12 cellular contexts compared by ENCODE assay signal in the genomic region with DNA sequence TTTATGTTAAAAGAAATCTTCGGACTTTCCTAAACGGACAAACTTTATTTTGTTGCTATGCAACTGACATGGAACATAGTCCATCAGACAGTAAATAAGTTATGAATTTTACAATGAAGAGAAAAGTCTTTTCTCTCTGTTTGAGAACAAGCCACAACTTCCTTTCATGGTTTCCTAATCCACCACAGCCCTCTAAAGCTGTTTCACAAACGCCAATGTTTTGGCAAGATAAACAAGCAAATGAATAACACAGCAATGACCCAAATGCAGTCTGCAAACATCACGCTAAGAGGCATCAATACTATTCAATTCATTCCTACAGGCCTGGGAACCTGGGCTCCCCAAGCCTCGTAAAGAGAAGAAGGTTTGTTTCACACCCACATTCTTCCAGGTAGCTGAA.
DNase-seq lines count a peak whose midpoint lies in the region; ATAC-seq, FAIRE-seq and TF ChIP-seq lines count a peak whose summit lies in the region.
"Had no signal": no experiment of that assay in that cellular context is flagged by ENCODE, and none has a peak within 500 bp of the region (broad histone marks: within the 10 kb centered on the region; RNA-seq: fewer than 3 reads in every experiment).

No MANE protein-coding gene starts in this region.

- no peaks in the 10 kb centered on the region for H3K36me3 ChIP-seq in bronchial epithelial cell (ENCODE audit: control insufficient read depth, insufficient read depth, low read length)
- H3K36me3 ChIP-seq: left ventricle myocardium inferior had no signal

- FAIRE-seq in bronchial epithelial cell (lab: Jason Lieb, UNC), result no peak

- TF ChIP-seq CTCF in bronchial epithelial cell (IDR thresholded peaks at IDR 0.05; ENCODE audit: insufficient read depth, low read length, severe bottlenecking), result no peak

- no peaks in the 10 kb centered on the region for H3K27me3 ChIP-seq in bronchial epithelial cell (ENCODE audit: control insufficient read depth, insufficient read depth, low read length)

- DNase-seq in AG08395 (ENCODE audit: low spot score) (peak; percentile 26), bronchial epithelial cell (ENCODE audit: low read depth) (peak; percentile 4), OCI-M2 (lab: John Stamatoyannopoulos, UW; ENCODE audit: unreplicated experiment) (no peak), T-helper 9 cell (no peak)
- DNase-seq: activated CD4-positive, alpha-beta T cell treated with anti-CD3 and anti-CD28 coated beads for 48 hours; left ventricle myocardium inferior; NCI-H1436 treated with DMSO at 0.1 percent for 48 hours had no signal

- peak; percentile 79 for ATAC-seq in GM19452 (IDR thresholded peaks at IDR 0.05; ENCODE audit: unreplicated experiment)
- ATAC-seq in HG03460 (IDR thresholded peaks at IDR 0.05; ENCODE audit: unreplicated experiment), result peak; percentile 74
- no peak for ATAC-seq in HG03095 (IDR thresholded peaks at IDR 0.05; ENCODE audit: unreplicated experiment)
- ATAC-seq in HG03280 (IDR thresholded peaks at IDR 0.05; ENCODE audit: unreplicated experiment), result no peak
- ATAC-seq: esophagus mucosa had no signal

- H3K4me3 ChIP-seq in bronchial epithelial cell (ENCODE audit: low read depth, low read length), result no peak overlapping the region
- H3K4me3 ChIP-seq: left ventricle myocardium inferior had no signal

Comparison
In these comparisons a context has a peak if more than half of its experiments do, and no peak if none do; other contexts are left out.
1. DNase-seq: peak in AG08395 (single experiment) and bronchial epithelial cell (single experiment); none in OCI-M2 (single experiment) and T-helper 9 cell (single experiment).
2. ATAC-seq: peak in GM19452 (single experiment) and HG03460 (single experiment); none in HG03095 (single experiment) and HG03280 (single experiment).